Comparison of ENCODE assay signal across 8 cellular contexts in genomic region chr1:31977361-31978131, GRCh38. TPM values are rescaled to one million over a fixed set of nuclear protein-coding genes. Genes with fewer than 3 reads are reported as not detected.
DNase-seq lines count a peak whose midpoint lies in the region; ATAC-seq, FAIRE-seq and TF ChIP-seq lines count a peak whose summit lies in the region.

No MANE protein-coding gene starts in this region.

- H3K27ac ChIP-seq in KMS-11 (no peak overlapping the region), astrocyte (ENCODE audit: low read depth, low read length) (no peak overlapping the region)

- 26 to 27% methylated on average over 6 of the region's 6 CpGs for WGBS in lower leg skin, 2 donors

- H3K4me1 Mint-ChIP-seq in Caco-2 (ENCODE audit: low read depth, unreplicated experiment) (no peaks in the 10 kb centered on the region), astrocyte (ENCODE audit: low read depth, unreplicated experiment) (peaks cover 18% of the 10 kb centered on the region)

- H3K27ac Mint-ChIP-seq in Caco-2 (ENCODE audit: unreplicated experiment) = peak overlapping the region; percentile 55
- peak overlapping the region; percentile 75 for H3K27ac Mint-ChIP-seq in astrocyte (ENCODE audit: unreplicated experiment)

- H4K20me1 ChIP-seq in KMS-11 (ENCODE audit: insufficient read depth) (no peaks in the 10 kb centered on the region), astrocyte (ENCODE audit: insufficient read depth, low read length) (no peaks in the 10 kb centered on the region)

- H3K4me3 ChIP-seq in Caco-2 (ENCODE audit: low read depth, low read length) (no peak overlapping the region), KMS-11 (IDR thresholded peaks at IDR 0.05; ENCODE audit: insufficient read depth, low read depth, low read length) (no peak overlapping the region), astrocyte (ENCODE audit: insufficient read depth, low read depth, low read length) (no peak overlapping the region), kidney epithelial cell (ENCODE audit: low read depth, low read length) (no peak overlapping the region), lower leg skin (ENCODE audit: low read depth, poor library complexity, severe bottlenecking) (no peak overlapping the region)

- H2AFZ ChIP-seq in KMS-11 (ENCODE audit: low read depth) (no peak overlapping the region), astrocyte (ENCODE audit: low read depth, low read length) (no peak overlapping the region)

- no peaks in the 10 kb centered on the region for H3K9me3 ChIP-seq in Caco-2
- no peaks in the 10 kb centered on the region for H3K9me3 ChIP-seq in astrocyte (ENCODE audit: insufficient read depth, low read depth, low read length)

- H3K4me1 ChIP-seq in Caco-2 = no peaks in the 10 kb centered on the region
- peaks cover 28% of the 10 kb centered on the region for H3K4me1 ChIP-seq in KMS-11 (ENCODE audit: low read depth, poor library complexity, severe bottlenecking)
- H3K4me1 ChIP-seq in astrocyte (ENCODE audit: insufficient read depth, low read length) = no peaks in the 10 kb centered on the region

- TF ChIP-seq CTCF in Caco-2 (IDR thresholded peaks at IDR 0.05; ENCODE audit: insufficient read depth in 1 of 2, low read depth in 1 of 2, low read length in 1 of 2, severe bottlenecking in 1 of 2, unreplicated experiment in 1 of 2) (peak; percentile 6 to 53), KMS-11 (conservative IDR thresholded peaks at IDR 0.05; ENCODE audit: low read depth, low read length) (peak; percentile 43; the same call in 1 of the 2 replicates), astrocyte (IDR thresholded peaks at IDR 0.05; ENCODE audit: insufficient read depth, low read depth, low read length) (no peak), kidney epithelial cell (IDR thresholded peaks at IDR 0.05; ENCODE audit: insufficient read depth, low read length, poor library complexity, severe bottlenecking) (peak; percentile 34), lower leg skin (IDR thresholded peaks at IDR 0.05) (no peak)

- intact Hi-C loops in Caco-2 (cut with micrococcal nuclease; ENCODE audit: unreplicated experiment) (loop anchor here (1.0 kb wide), 1 partner anchor 86 kb away; no protein-coding TSS in a partner anchor), lower leg skin (cut with DNase I; ENCODE audit: low total_unique reads) (no loop called here)

- ATAC-seq in GM18517 (IDR thresholded peaks at IDR 0.05; ENCODE audit: unreplicated experiment) = no peak

- no peak for FAIRE-seq in astrocyte (lab: Jason Lieb, UNC)

- POLR2A ChIA-PET in Caco-2 (lab: Charles Lee) = interaction anchor here (0.6 kb wide), 1 partner anchor 96 kb away, joined by 3 read pairs; no protein-coding TSS in a partner anchor

- CTCF ChIA-PET in Caco-2 (lab: Charles Lee) = interaction anchor here (0.5 to 2.2 kb wide), 9 partner anchors 13 to 130 kb away, joined by 3 to 9 read pairs (median 4); partner anchors contain the start of gene KPNA6

- H3K4me2 ChIP-seq in KMS-11 = no peak overlapping the region
- no peak overlapping the region for H3K4me2 ChIP-seq in astrocyte (ENCODE audit: low read length)

- H3K9me3 Mint-ChIP-seq in Caco-2 (ENCODE audit: unreplicated experiment) (no peaks in the 10 kb centered on the region), astrocyte (ENCODE audit: unreplicated experiment) (peaks cover 1% of the 10 kb centered on the region)

- no peaks in the 10 kb centered on the region for H3K27me3 Mint-ChIP-seq in Caco-2 (ENCODE audit: insufficient read depth, unreplicated experiment)
- H3K27me3 Mint-ChIP-seq in astrocyte (ENCODE audit: low read depth, unreplicated experiment) = peaks cover 5% of the 10 kb centered on the region

- H3K36me3 ChIP-seq in Caco-2 (ENCODE audit: control insufficient read depth, insufficient read depth, low read length) (no peaks in the 10 kb centered on the region), KMS-11 (ENCODE audit: insufficient read depth) (no peaks in the 10 kb centered on the region), astrocyte (ENCODE audit: insufficient read depth, low read length) (no peaks in the 10 kb centered on the region), kidney epithelial cell (ENCODE audit: control insufficient read depth, insufficient read depth, low read length) (no peaks in the 10 kb centered on the region)

- TF ChIP-seq POLR2A in lower leg skin (IDR thresholded peaks at IDR 0.05) = no peak

- H3K9ac ChIP-seq in KMS-11 = no peak overlapping the region
- no peak overlapping the region for H3K9ac ChIP-seq in astrocyte (ENCODE audit: low read length)

- DNase-seq in Caco-2 (peak; percentile 53 to 58), astrocyte (ENCODE audit: low read depth) (no peak), kidney epithelial cell (ENCODE audit: low read depth) (no peak), middle frontal gyrus (ENCODE audit: extremely low spot score, low spot score) (no peak), lower leg skin (ENCODE audit: low spot score in 2 of 2) (no peak), HuH-7.5 (ENCODE audit: low spot score) (no peak)

- H3K36me3 Mint-ChIP-seq in Caco-2 (ENCODE audit: insufficient read depth, unreplicated experiment) = no peaks in the 10 kb centered on the region
- no peaks in the 10 kb centered on the region for H3K36me3 Mint-ChIP-seq in astrocyte (ENCODE audit: low read depth, unreplicated experiment)

- no TSS peak for BruUV-seq in Caco-2 (replicated peaks; lab: Mats Ljungman, UMichigan)

- H3K79me2 ChIP-seq in KMS-11 (ENCODE audit: insufficient read depth, low read depth) (no peaks in the 10 kb centered on the region), astrocyte (ENCODE audit: insufficient read depth, low read length) (no peaks in the 10 kb centered on the region)

- H3K4me3 Mint-ChIP-seq in Caco-2 (ENCODE audit: unreplicated experiment) (no peak overlapping the region), astrocyte (ENCODE audit: unreplicated experiment) (no peak overlapping the region)

- H3K27me3 ChIP-seq in Caco-2 (replicated peaks; ENCODE audit: control insufficient read depth, insufficient read depth, low read length) = no peaks in the 10 kb centered on the region
- H3K27me3 ChIP-seq in KMS-11 (ENCODE audit: insufficient read depth, low read depth) = no peaks in the 10 kb centered on the region
- peaks cover 2% of the 10 kb centered on the region for H3K27me3 ChIP-seq in astrocyte (ENCODE audit: insufficient read depth, low read length)
- H3K27me3 ChIP-seq in kidney epithelial cell (ENCODE audit: control insufficient read depth, insufficient read depth, low read length) = no peaks in the 10 kb centered on the region

RNA-seq across cellular contexts. Expression of gene KHDRBS1, which starts 36.1 kb away (rescaled TPM):
- total RNA-seq in Caco-2 (2022) = 131 and 137 TPM in 2 replicates
- 126 and 139 TPM in 2 replicates for total RNA-seq in astrocyte
- total RNA-seq in kidney epithelial cell = 95.8 and 110 TPM in 2 replicates
- total RNA-seq in lower leg skin = 10 to 100 TPM; 60.8 to 94.3 (median 84.7) TPM

RNA-seq across cellular contexts. Expression of gene PTP4A2, which starts 39.4 kb away (rescaled TPM):
- 150 and 169 TPM in 2 replicates for total RNA-seq in Caco-2 (2022)
- 260 and 271 TPM in 2 replicates for total RNA-seq in astrocyte
- 306 and 346 TPM in 2 replicates for total RNA-seq in kidney epithelial cell
- total RNA-seq in lower leg skin = 10 to 100 TPM; 40.9 to 92.8 (median 67.3) TPM

Comparison
In these comparisons a context has a peak if more than half of its experiments do, and no peak if none do; other contexts are left out.
1. DNase-seq: peak in Caco-2 (2 of 2); none in astrocyte (single experiment), kidney epithelial cell (single experiment), middle frontal gyrus (single experiment), lower leg skin (0 of 2) and HuH-7.5 (single experiment).
2. CTCF ChIP-seq: peak in Caco-2 (2 of 2), KMS-11 (single experiment) and kidney epithelial cell (single experiment); none in astrocyte (single experiment) and lower leg skin (0 of 3).